In the genomic region with DNA sequence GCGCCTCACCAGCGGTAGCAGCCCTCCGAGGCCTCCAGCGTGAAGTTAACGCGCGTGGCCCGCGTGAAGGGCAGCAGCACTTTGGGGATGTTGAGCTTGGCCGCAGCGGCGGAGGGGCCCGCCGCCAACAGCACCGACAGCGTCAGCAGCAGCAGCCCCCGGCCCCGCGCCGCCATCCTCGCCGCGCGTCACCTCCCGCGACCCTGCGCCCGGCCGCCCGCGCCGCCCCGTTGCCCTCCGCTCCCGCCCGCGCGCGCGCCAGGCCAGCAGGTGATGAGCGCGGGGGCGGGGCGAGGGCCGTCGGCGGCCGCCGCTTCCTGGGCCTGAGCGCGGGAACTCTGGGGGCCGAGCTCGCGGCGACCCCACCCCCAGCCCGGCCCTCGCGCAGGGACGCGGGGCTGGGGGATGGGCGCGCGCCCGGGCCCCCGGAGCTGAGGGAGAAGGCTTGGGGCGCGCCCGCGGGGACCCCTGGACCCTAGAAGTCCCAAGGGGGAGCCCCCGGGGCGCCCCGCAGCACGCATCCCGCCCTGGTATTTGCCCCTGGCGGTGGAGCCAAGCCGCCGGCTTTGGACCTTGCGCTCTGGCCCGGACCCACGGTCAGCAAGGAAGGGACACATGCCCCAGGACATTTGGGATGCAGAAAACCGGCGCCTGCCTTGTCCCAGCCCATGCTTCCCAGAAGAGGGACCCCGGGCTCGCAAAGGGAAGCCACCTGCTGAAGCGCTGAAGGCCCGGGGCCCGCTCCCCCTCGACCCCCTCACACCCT, we compare ENCODE assay signal across 8 cellular contexts. TPM values are rescaled to one million over a fixed set of nuclear protein-coding genes. Genes with fewer than 3 reads are reported as not detected.
A peak's percentile ranks its signal among the peaks of the same experiment; 100 is the strongest.
DNase-seq lines count a peak whose midpoint lies in the region; ATAC-seq lines count a peak whose summit lies in the region.

A gene (minus strand): TSS at position 272 of the 766 bp plus-strand sequence. CDS start 96 bp downstream, at position 176.

- H3K9me3 ChIP-seq in skeletal muscle satellite cell (replicated peaks; ENCODE audit: low read length): no peaks in the 10 kb centered on the region

- intact Hi-C loops in left cardiac atrium (cut with DNase I): no loop called here

- no peaks in the 10 kb centered on the region for H3K9me3 Mint-ChIP-seq in activated T-cell treated with anti-CD3 and anti-CD28 coated beads, Interleukin-2, amount 50 U/mL, for 72 hours

- in situ Hi-C loops in ACHN (cut with HindIII; ENCODE audit: low pct_ligation_motif_present, low pct_unique_long_range_greater_than_20kb, low sequenced_read_pairs): no loop called here

- peak within 1 kb of the TSS; percentile 98 to 99 for H3K4me3 Mint-ChIP-seq in activated T-cell treated with anti-CD3 and anti-CD28 coated beads, Interleukin-2, amount 50 U/mL, for 72 hours

- peaks cover 9 to 11% of the 10 kb centered on the region in 2 donors for H3K36me3 Mint-ChIP-seq in activated T-cell treated with anti-CD3 and anti-CD28 coated beads, Interleukin-2, amount 50 U/mL, for 72 hours (ENCODE audit: insufficient read depth in 2 of 2)

- H3K27me3 ChIP-seq in skeletal muscle satellite cell (ENCODE audit: control insufficient read depth, insufficient read depth, low read length): peaks cover 9% of the 10 kb centered on the region

- ATAC-seq in GM18868 (IDR thresholded peaks at IDR 0.05; ENCODE audit: unreplicated experiment): peak; percentile 58
- peak; percentile 57 for ATAC-seq in HG03097 (IDR thresholded peaks at IDR 0.05; ENCODE audit: low FRiP score, unreplicated experiment)
- ATAC-seq in activated T-cell treated with anti-CD3 and anti-CD28 coated beads, Interleukin-2, amount 50 U/mL, for 72 hours (replicated peaks in 1 of 2): peak; percentile 51 to 59
- peak; percentile 54 to 69 for ATAC-seq in left cardiac atrium
- no peak for ATAC-seq in GM18873 (IDR thresholded peaks at IDR 0.05; ENCODE audit: low FRiP score, unreplicated experiment)

- DNase-seq in ACHN (peak; percentile 47), NCI-H748 (lab: John Stamatoyannopoulos, UW; ENCODE audit: unreplicated experiment) (peak; percentile 77), left cardiac atrium (peak; percentile 32)
- DNase-seq in activated T-cell treated with anti-CD3 and anti-CD28 coated beads, Interleukin-2, amount 50 U/mL, for 72 hours: peak; percentile 76 to 83

- no peak within 1 kb of the TSS for H3K9ac ChIP-seq in skeletal muscle satellite cell (ENCODE audit: low read depth, low read length)

- no peaks in the 10 kb centered on the region for H3K4me1 ChIP-seq in skeletal muscle satellite cell (ENCODE audit: control insufficient read depth, insufficient read depth, low read length)

- peak within 1 kb of the TSS; percentile 33 for H3K4me2 ChIP-seq in skeletal muscle satellite cell (ENCODE audit: low read length)

- H3K36me3 ChIP-seq in skeletal muscle satellite cell (ENCODE audit: insufficient read depth, low read length): no peaks in the 10 kb centered on the region

- peaks cover 64% of the 10 kb centered on the region for H3K4me1 Mint-ChIP-seq in activated T-cell treated with anti-CD3 and anti-CD28 coated beads, Interleukin-2, amount 50 U/mL, for 72 hours (ENCODE audit: low read depth)

- H3K4me3 ChIP-seq in skeletal muscle satellite cell (ENCODE audit: low read length): no peak within 1 kb of the TSS

- H3K27ac Mint-ChIP-seq in activated T-cell treated with anti-CD3 and anti-CD28 coated beads, Interleukin-2, amount 50 U/mL, for 72 hours: peak within 1 kb of the TSS; percentile 99

- no peaks in the 10 kb centered on the region for H3K27me3 Mint-ChIP-seq in activated T-cell treated with anti-CD3 and anti-CD28 coated beads, Interleukin-2, amount 50 U/mL, for 72 hours (ENCODE audit: low read depth)

RNA-seq across cellular contexts. Expression of the gene that starts here (rescaled TPM):
- 100 to 1,000 TPM; 138 to 144 TPM for total RNA-seq in activated T-cell treated with anti-CD3 and anti-CD28 coated beads, Interleukin-2, amount 50 U/mL, for 72 hours
- 1 to 10 TPM; 2.8 to 4.7 TPM for total RNA-seq in left cardiac atrium
- not detected in 2 replicates for total RNA-seq in skeletal muscle satellite cell (2012; rRNA removed)

Comparison
In these comparisons a context has a peak if more than half of its experiments do, and no peak if none do; other contexts are left out.
1. RNA of the gene that starts here (total RNA-seq): 138 to 144 TPM in activated T-cell treated with anti-CD3 and anti-CD28 coated beads, Interleukin-2, amount 50 U/mL, for 72 hours; 2.8 to 4.7 TPM in left cardiac atrium; every median in the first group is over 10 times any median in the second.
2. Peak in every context shown above with its lines, with median percentiles within 50 percentile points of each other: DNase-seq.